In genomic region chr17:15413101-15413750, GRCh38 we compare ENCODE assay signal across 21 cellular contexts. TPM values are rescaled to one million over a fixed set of nuclear protein-coding genes. Genes with fewer than 3 reads are reported as not detected.
DNase-seq lines count a peak whose midpoint lies in the region; ATAC-seq and TF ChIP-seq lines count a peak whose summit lies in the region.
"Had no signal": no experiment of that assay in that cellular context is flagged by ENCODE, and none has a peak within 500 bp of the region (broad histone marks: within the 10 kb centered on the region; RNA-seq: fewer than 3 reads in every experiment).

No MANE protein-coding gene starts in this region.

- peaks cover 4% of the 10 kb centered on the region for H3K9me3 Mint-ChIP-seq in neural crest cell
- H3K9me3 Mint-ChIP-seq in activated CD8-positive, alpha-beta T cell treated with anti-CD3 and anti-CD28 coated beads, Interleukin-2, amount 10 ng/mL, durations not matched to agents 7 days and 5 days (ENCODE audit: insufficient read depth), result no peaks in the 10 kb centered on the region
- H3K9me3 Mint-ChIP-seq: CD4-positive, alpha-beta memory T cell had no signal

- peaks cover 45% of the 10 kb centered on the region for H3K4me1 Mint-ChIP-seq in neural crest cell
- peaks cover 3% of the 10 kb centered on the region for H3K4me1 Mint-ChIP-seq in activated CD8-positive, alpha-beta T cell treated with anti-CD3 and anti-CD28 coated beads, Interleukin-2, amount 10 ng/mL, durations not matched to agents 7 days and 5 days (ENCODE audit: low read depth)

- CTCF ChIA-PET in activated CD8-positive, alpha-beta T cell treated with anti-CD3 and anti-CD28 coated beads, Interleukin-2, amount 10 ng/mL, durations not matched to agents 7 days and 5 days (lab: Charles Lee), result no interaction called here

- H3K4me1 ChIP-seq in HAP-1, result peaks cover 18% of the 10 kb centered on the region
- H3K4me1 ChIP-seq in esophagus muscularis mucosa, result peaks cover 13 to 49% (median 37%) of the 10 kb centered on the region in 4 donors
- peaks cover 39% of the 10 kb centered on the region for H3K4me1 ChIP-seq in skeletal muscle satellite cell (ENCODE audit: control insufficient read depth, insufficient read depth, low read length)
- H3K4me1 ChIP-seq: A549 had no signal

- no peak overlapping the region for H3K4me3 Mint-ChIP-seq in neural crest cell
- no peak overlapping the region for H3K4me3 Mint-ChIP-seq in activated CD8-positive, alpha-beta T cell treated with anti-CD3 and anti-CD28 coated beads, Interleukin-2, amount 10 ng/mL, durations not matched to agents 7 days and 5 days
- H3K4me3 Mint-ChIP-seq: CD4-positive, alpha-beta memory T cell had no signal

- H3K4me2 ChIP-seq in skeletal muscle satellite cell (ENCODE audit: low read length), result no peak overlapping the region
- H3K4me2 ChIP-seq: A549, BLaER1 had no signal

- POLR2A ChIA-PET in activated CD8-positive, alpha-beta T cell treated with anti-CD3 and anti-CD28 coated beads, Interleukin-2, amount 10 ng/mL, durations not matched to agents 7 days and 5 days (lab: Charles Lee), result no interaction called here

- H3K27ac Mint-ChIP-seq in neural crest cell (ENCODE audit: unreplicated experiment), result peak overlapping the region; percentile 73
- H3K27ac Mint-ChIP-seq in activated CD8-positive, alpha-beta T cell treated with anti-CD3 and anti-CD28 coated beads, Interleukin-2, amount 10 ng/mL, durations not matched to agents 7 days and 5 days, result no peak overlapping the region
- H3K27ac Mint-ChIP-seq: CD4-positive, alpha-beta memory T cell had no signal

- TF ChIP-seq CTCF in esophagus muscularis mucosa (IDR thresholded peaks at IDR 0.05) (no peak), neural crest cell (conservative IDR thresholded peaks at IDR 0.05) (no peak)

- peak overlapping the region; percentile 48 for H3K9ac ChIP-seq in skeletal muscle satellite cell (ENCODE audit: low read depth, low read length)
- H3K9ac ChIP-seq: BLaER1 had no signal

- H3K4me3 ChIP-seq in HAP-1 (no peak overlapping the region), esophagus muscularis mucosa (no peak overlapping the region), skeletal muscle satellite cell (ENCODE audit: low read length) (no peak overlapping the region)
- H3K4me3 ChIP-seq: A549, BLaER1, GM12878 had no signal

- DNase-seq in HAP-1 (ENCODE audit: low spot score in 2 of 2) (peak; percentile 86 to 94), esophagus muscularis mucosa (ENCODE audit: extremely low spot score) (no peak), neural crest cell (ENCODE audit: low read depth, low spot score) (no peak), NCI-H1694 (lab: John Stamatoyannopoulos, UW) (no peak)
- DNase-seq in activated CD8-positive, alpha-beta T cell treated with anti-CD3 and anti-CD28 coated beads, Interleukin-2, amount 10 ng/mL, durations not matched to agents 7 days and 5 days, result no peak
- no peak for DNase-seq in stimulated activated CD4-positive, alpha-beta T cell treated with anti-CD3 and anti-CD28 coated beads, Interleukin-4, amount 100 ng/mL, for 1 hour
- no peak for DNase-seq in activated CD4-positive, alpha-beta T cell treated with anti-CD3 and anti-CD28 coated beads for 1 hour
- DNase-seq: CD4-positive, alpha-beta memory T cell; EL; GOT3; KBM-7; NCI-H1105; NCI-H2081 treated with DMSO at 0.1 percent for 48 hours; NCI-H510A; NCI-H82; PC-3; RPMI8226 had no signal

- H3K27ac ChIP-seq in esophagus muscularis mucosa (replicated peaks in 1 of 4), result peak overlapping the region in 3 of 4 donors; percentile 71 to 83 (median 73)
- H3K27ac ChIP-seq: A549, BLaER1 had no signal

- no peak for TF ChIP-seq EP300 in esophagus muscularis mucosa (IDR thresholded peaks at IDR 0.05)

- H3K27me3 Mint-ChIP-seq in neural crest cell (ENCODE audit: low read depth), result no peaks in the 10 kb centered on the region
- peaks cover 2% of the 10 kb centered on the region for H3K27me3 Mint-ChIP-seq in activated CD8-positive, alpha-beta T cell treated with anti-CD3 and anti-CD28 coated beads, Interleukin-2, amount 10 ng/mL, durations not matched to agents 7 days and 5 days (ENCODE audit: low read depth)
- H3K27me3 Mint-ChIP-seq: CD4-positive, alpha-beta memory T cell had no signal

- H3K9me3 ChIP-seq in HAP-1 (no peaks in the 10 kb centered on the region; the same call in 1 of the 2 replicates), esophagus muscularis mucosa (no peaks in the 10 kb centered on the region), skeletal muscle satellite cell (replicated peaks; ENCODE audit: low read length) (no peaks in the 10 kb centered on the region)
- H3K9me3 ChIP-seq: A549, BLaER1 had no signal

- ATAC-seq in activated CD8-positive, alpha-beta T cell treated with anti-CD3 and anti-CD28 coated beads, Interleukin-2, amount 10 ng/mL, durations not matched to agents 7 days and 5 days, result no peak
- ATAC-seq: A549, GM12878, PC-3 had no signal

- 94% methylated on average over 9 of the region's 9 CpGs for WGBS in esophagus muscularis mucosa

- H3K27me3 ChIP-seq in HAP-1 (ENCODE audit: low read depth) (no peaks in the 10 kb centered on the region), esophagus muscularis mucosa (no peaks in the 10 kb centered on the region), skeletal muscle satellite cell (ENCODE audit: control insufficient read depth, insufficient read depth, low read length) (peaks cover 3% of the 10 kb centered on the region)
- H3K27me3 ChIP-seq: BLaER1 had no signal

- TF ChIP-seq POLR2A in esophagus muscularis mucosa (IDR thresholded peaks at IDR 0.05; ENCODE audit: low read depth), result no peak

- in situ Hi-C loops in HAP-1 (cut with MboI; ENCODE audit: low sequenced_read_pairs), result no loop called here

- H3K36me3 ChIP-seq in HAP-1 (replicated peaks), result no peaks in the 10 kb centered on the region
- H3K36me3 ChIP-seq in esophagus muscularis mucosa, result no peaks in the 10 kb centered on the region
- no peaks in the 10 kb centered on the region for H3K36me3 ChIP-seq in skeletal muscle satellite cell (ENCODE audit: insufficient read depth, low read length)
- H3K36me3 ChIP-seq: BLaER1 had no signal

- intact Hi-C loops in esophagus muscularis mucosa (cut with DNase I), result no loop called here

- no peaks in the 10 kb centered on the region for H3K36me3 Mint-ChIP-seq in neural crest cell (ENCODE audit: low read depth)
- H3K36me3 Mint-ChIP-seq in activated CD8-positive, alpha-beta T cell treated with anti-CD3 and anti-CD28 coated beads, Interleukin-2, amount 10 ng/mL, durations not matched to agents 7 days and 5 days (ENCODE audit: low read depth), result no peaks in the 10 kb centered on the region
- H3K36me3 Mint-ChIP-seq: CD4-positive, alpha-beta memory T cell had no signal

RNA-seq across cellular contexts. Expression of gene CDRT4, which starts 54.2 kb away (rescaled TPM):
- total RNA-seq in esophagus muscularis mucosa, result 1 to 10 TPM; 1.6 to 6.6 (median 3.4) TPM
- total RNA-seq in neural crest cell, result 2.4 and 2.8 TPM in 2 replicates
- total RNA-seq in skeletal muscle satellite cell (2012; rRNA removed), result 2.8 and 3.5 TPM in 2 replicates
- total RNA-seq in activated CD8-positive, alpha-beta T cell treated with anti-CD3 and anti-CD28 coated beads, Interleukin-2, amount 10 ng/mL, durations not matched to agents 7 days and 5 days, result 1 to 10 TPM; 6.1 to 6.2 TPM

Comparison
In these comparisons a context has a peak if more than half of its experiments do, and no peak if none do; other contexts are left out.
1. DNase-seq: peak in HAP-1 (2 of 2); none in esophagus muscularis mucosa (single experiment), neural crest cell (single experiment), NCI-H1694 (single experiment), activated CD8-positive, alpha-beta T cell treated with anti-CD3 and anti-CD28 coated beads, Interleukin-2, amount 10 ng/mL, durations not matched to agents 7 days and 5 days (single experiment), stimulated activated CD4-positive, alpha-beta T cell treated with anti-CD3 and anti-CD28 coated beads, Interleukin-4, amount 100 ng/mL, for 1 hour (single experiment) and activated CD4-positive, alpha-beta T cell treated with anti-CD3 and anti-CD28 coated beads for 1 hour (single experiment).